In the genomic region with DNA sequence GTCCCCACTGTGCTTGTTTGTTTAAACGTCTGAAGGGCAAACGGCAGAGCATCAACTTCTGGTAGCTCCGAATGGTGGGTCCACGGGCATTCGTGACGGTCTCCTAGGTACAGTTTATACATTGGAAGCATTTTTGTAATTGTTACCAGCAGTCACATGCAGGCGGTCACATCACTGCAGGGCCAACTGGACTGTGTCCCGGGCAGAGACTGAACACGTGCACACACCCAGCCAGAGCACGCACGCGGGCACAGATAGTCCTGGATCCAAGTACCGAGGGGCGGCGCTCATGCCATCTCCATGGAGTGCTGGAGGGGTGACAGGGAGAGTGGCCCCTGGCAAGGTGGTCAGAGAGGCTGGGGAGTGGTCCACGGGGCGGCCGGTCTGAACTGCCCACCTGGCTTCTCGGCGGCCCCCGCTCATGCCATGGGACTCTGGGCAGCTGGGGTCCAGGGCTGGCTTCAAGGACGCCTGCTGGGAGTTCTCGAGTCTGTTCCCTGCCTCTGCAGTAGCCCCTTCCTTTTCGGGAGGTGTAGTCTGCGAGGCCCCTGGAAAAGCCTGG, we compare ENCODE assay signal across 15 cellular contexts. TPM values are rescaled to one million over a fixed set of nuclear protein-coding genes. Genes with fewer than 3 reads are reported as not detected.
DNase-seq lines count a peak whose midpoint lies in the region; ATAC-seq and TF ChIP-seq lines count a peak whose summit lies in the region.
"Had no signal": no experiment of that assay in that cellular context is flagged by ENCODE, and none has a peak within 500 bp of the region (broad histone marks: within the 10 kb centered on the region; RNA-seq: fewer than 3 reads in every experiment).

No MANE protein-coding gene starts in this region.

- H3K27ac Mint-ChIP-seq in brain: peak overlapping the region in 4 of 5 experiments; percentile 52 to 74 (median 58)
- no peak overlapping the region for H3K27ac Mint-ChIP-seq in activated CD4-positive, alpha-beta memory T cell treated with anti-CD3 and anti-CD28 coated beads for 36 hours

- H3K4me1 ChIP-seq in heart right ventricle (peaks cover 11 to 26% (median 18%) of the 10 kb centered on the region in 9 donors), prostate gland (replicated peaks) (peaks cover 31% of the 10 kb centered on the region)

- 91 to 93% methylated on average over 25 of the region's 25 CpGs for WGBS in heart right ventricle, 2 donors
- 87% methylated on average over 19 of the region's 25 CpGs for WGBS in prostate gland

- H3K27me3 ChIP-seq in heart right ventricle (no peaks in the 10 kb centered on the region), prostate gland (replicated peaks; ENCODE audit: insufficient read depth) (no peaks in the 10 kb centered on the region)

- in situ Hi-C loops in G401 (cut with HindIII; ENCODE audit: low sequenced_read_pairs): no loop called here

- CTCF ChIA-PET in activated CD4-positive, alpha-beta memory T cell treated with anti-CD3 and anti-CD28 coated beads for 36 hours (lab: Charles Lee): no interaction called here

- peak in 7 of 8 donors; percentile 26 to 84 (median 48) for ATAC-seq in heart right ventricle

- H3K9me3 ChIP-seq in heart right ventricle: no peaks in the 10 kb centered on the region
- H3K9me3 ChIP-seq in prostate gland: no peaks in the 10 kb centered on the region

- H3K27me3 Mint-ChIP-seq in brain: no peaks in the 10 kb centered on the region
- no peaks in the 10 kb centered on the region for H3K27me3 Mint-ChIP-seq in activated CD4-positive, alpha-beta memory T cell treated with anti-CD3 and anti-CD28 coated beads for 36 hours

- TF ChIP-seq POLR2A in prostate gland (IDR thresholded peaks at IDR 0.05): no peak

- H3K36me3 Mint-ChIP-seq in brain: peaks cover 16% of the 10 kb centered on the region
- no peaks in the 10 kb centered on the region for H3K36me3 Mint-ChIP-seq in activated CD4-positive, alpha-beta memory T cell treated with anti-CD3 and anti-CD28 coated beads for 36 hours

- DNase-seq in G401 (ENCODE audit: low spot score) (peak; percentile 73), heart right ventricle (no peak), prostate gland (ENCODE audit: low spot score) (no peak), dermis blood vessel endothelial cell (no peak), NK-92 (lab: John Stamatoyannopoulos, UW; ENCODE audit: unreplicated experiment) (no peak), HCEC 1CT (no peak)
- DNase-seq in activated CD4-positive, alpha-beta memory T cell treated with anti-CD3 and anti-CD28 coated beads for 36 hours: no peak
- DNase-seq: DMS53, NCI-H1092 treated with DMSO at 0.1 percent for 48 hours, NCI-H1694, SHP77 had no signal

- H3K9me3 Mint-ChIP-seq in brain: no peaks in the 10 kb centered on the region
- no peaks in the 10 kb centered on the region for H3K9me3 Mint-ChIP-seq in activated CD4-positive, alpha-beta memory T cell treated with anti-CD3 and anti-CD28 coated beads for 36 hours

- no peak overlapping the region for H3K4me3 Mint-ChIP-seq in brain
- H3K4me3 Mint-ChIP-seq in activated CD4-positive, alpha-beta memory T cell treated with anti-CD3 and anti-CD28 coated beads for 36 hours: no peak overlapping the region

- H3K4me3 ChIP-seq in heart right ventricle: no peak overlapping the region
- H3K4me3 ChIP-seq in prostate gland: no peak overlapping the region

- H3K27ac ChIP-seq in heart right ventricle (peak overlapping the region in 3 of 10 donors; percentile 1 to 48 (median 36)), prostate gland (peak overlapping the region; percentile 96 to 98)
- H3K27ac ChIP-seq: C4-2B, HL-60, KMS-11 had no signal

- H3K36me3 ChIP-seq in heart right ventricle: no peaks in the 10 kb centered on the region
- no peaks in the 10 kb centered on the region for H3K36me3 ChIP-seq in prostate gland

- POLR2A ChIA-PET in activated CD4-positive, alpha-beta memory T cell treated with anti-CD3 and anti-CD28 coated beads for 36 hours (lab: Charles Lee): no interaction called here

- peaks cover 60% of the 10 kb centered on the region for H3K4me1 Mint-ChIP-seq in brain
- H3K4me1 Mint-ChIP-seq in activated CD4-positive, alpha-beta memory T cell treated with anti-CD3 and anti-CD28 coated beads for 36 hours (ENCODE audit: low read depth): no peaks in the 10 kb centered on the region

- intact Hi-C loops in heart right ventricle (cut with DNase I) (no loop called here), prostate gland (cut with DNase I) (no loop called here)
- intact Hi-C loops in activated CD4-positive, alpha-beta memory T cell treated with anti-CD3 and anti-CD28 coated beads for 36 hours (cut with micrococcal nuclease): no loop called here

- TF ChIP-seq CTCF in brain (conservative IDR thresholded peaks at IDR 0.05): no peak
- peak in 1 of 9 donors; percentile 10 for TF ChIP-seq CTCF in heart right ventricle (IDR thresholded peaks at IDR 0.05)
- TF ChIP-seq CTCF in prostate gland (IDR thresholded peaks at IDR 0.05): no peak

RNA-seq across cellular contexts. Expression of a gene that starts 34.2 kb away (rescaled TPM):
- total RNA-seq in G401 (2014; rRNA removed; shearing (Covaris generic)): 16.1 and 21.1 TPM in 2 replicates
- 87.8 TPM for polyA plus RNA-seq in brain (ENCODE audit: insufficient read depth, low read depth, low replicate concordance)
- 10 to 100 TPM in 9 of 10 donors, 1 to 10 TPM in 1; 9.5 to 25.8 (median 13.8) TPM for total RNA-seq in heart right ventricle
- 10 to 100 TPM; 16.1 to 18.7 TPM for polyA plus RNA-seq in heart right ventricle
- 100 to 1,000 TPM; 125 to 148 TPM for total RNA-seq in prostate gland
- 1 to 10 TPM; 3.3 to 3.6 TPM for total RNA-seq in activated CD4-positive, alpha-beta memory T cell treated with anti-CD3 and anti-CD28 coated beads for 36 hours
- 27.7 and 53.9 TPM in 2 replicates for total RNA-seq in dermis blood vessel endothelial cell
